Comparison of ENCODE assay signal across 15 cellular contexts in genomic region chrX:124476562-124476961, GRCh38.
"Had no signal": no experiment of that assay in that cellular context is flagged by ENCODE, and none has a peak within 500 bp of the region (broad histone marks: within the 10 kb centered on the region; RNA-seq: fewer than 3 reads in every experiment).

No MANE protein-coding gene starts in this region.

- ATAC-seq: activated CD4-positive, alpha-beta T cell treated with anti-CD3 and anti-CD28 coated beads for 36 hours; activated T-cell treated with anti-CD3 and anti-CD28 coated beads, Interleukin-2, amount 50 U/mL, for 72 hours had no signal

- DNase-seq: activated CD4-positive, alpha-beta memory T cell treated with anti-CD3 and anti-CD28 coated beads, Interleukin-2, amount 10 ng/mL, durations not matched to agents 7 days and 5 days; activated CD4-positive, alpha-beta T cell treated with anti-CD3 and anti-CD28 coated beads for 36 hours; activated naive CD8-positive, alpha-beta T cell treated with anti-CD3 and anti-CD28 coated beads, Interleukin-2, amount 10 ng/mL, durations not matched to agents 7 days and 5 days; activated T-cell treated with anti-CD3 and anti-CD28 coated beads, Interleukin-2, amount 50 U/mL, for 72 hours; anterior cingulate cortex; endodermal cell; erythroblast; hypothalamus; kidney glomerular epithelial cell; mesendoderm; sigmoid colon; stimulated activated CD4-positive, alpha-beta T cell treated with anti-CD3 and anti-CD28 coated beads, Interleukin-2, amount 100 ng/mL, for 48 hours; stimulated activated naive CD4-positive, alpha-beta T cell treated with Interleukin-2 at 50 U/mL for 16 hours; trophoblast cell; WERI-Rb-1 had no signal
